In the genomic region with DNA sequence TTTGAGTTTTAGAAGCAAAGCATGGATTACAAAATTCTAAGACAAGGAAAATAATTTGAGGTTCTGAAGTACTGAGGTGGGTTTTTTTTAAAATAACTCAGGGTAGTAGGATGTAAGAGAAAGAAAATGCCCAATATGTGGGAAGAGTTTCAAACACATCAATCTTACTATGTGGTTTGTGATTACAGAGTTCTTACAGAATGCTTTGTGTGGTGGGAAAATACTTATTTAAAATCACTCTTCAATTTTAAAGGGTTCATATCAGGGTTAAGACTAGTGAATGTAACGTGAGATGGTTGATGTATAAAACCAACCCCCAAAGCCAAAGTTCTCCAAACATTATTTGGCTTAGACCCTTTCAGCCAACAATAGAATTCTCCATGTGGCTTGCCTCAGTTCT, we compare ENCODE assay signal across 16 cellular contexts.
DNase-seq lines count a peak whose midpoint lies in the region; ATAC-seq and TF ChIP-seq lines count a peak whose summit lies in the region.
"Had no signal": no experiment of that assay in that cellular context is flagged by ENCODE, and none has a peak within 500 bp of the region (broad histone marks: within the 10 kb centered on the region; RNA-seq: fewer than 3 reads in every experiment).

No MANE protein-coding gene starts in this region.

- no peaks in the 10 kb centered on the region for H4K20me1 ChIP-seq in BLaER1

- peak overlapping the region; percentile 73 for H3K27ac ChIP-seq in BLaER1

- H3K36me3 Mint-ChIP-seq in activated naive CD8-positive, alpha-beta T cell treated with anti-CD3 and anti-CD28 coated beads for 36 hours: peaks cover 36% of the 10 kb centered on the region

- no peaks in the 10 kb centered on the region for H3K27me3 Mint-ChIP-seq in activated naive CD8-positive, alpha-beta T cell treated with anti-CD3 and anti-CD28 coated beads for 36 hours
- H3K27me3 Mint-ChIP-seq: CD8-positive, alpha-beta memory T cell had no signal

- H3K4me1 ChIP-seq in BLaER1: peaks cover 58% of the 10 kb centered on the region

- peaks cover 32% of the 10 kb centered on the region for H3K4me1 Mint-ChIP-seq in activated naive CD8-positive, alpha-beta T cell treated with anti-CD3 and anti-CD28 coated beads for 36 hours

- H3K4me3 Mint-ChIP-seq in activated naive CD8-positive, alpha-beta T cell treated with anti-CD3 and anti-CD28 coated beads for 36 hours: no peak overlapping the region
- H3K4me3 Mint-ChIP-seq: B cell had no signal

- H3K9me3 ChIP-seq in BLaER1: peaks cover 37% of the 10 kb centered on the region

- peaks cover 10% of the 10 kb centered on the region for H3K9me3 Mint-ChIP-seq in activated naive CD8-positive, alpha-beta T cell treated with anti-CD3 and anti-CD28 coated beads for 36 hours

- H3K4me2 ChIP-seq in BLaER1: peak overlapping the region; percentile 22; the same call in 1 of the 2 replicates

- peak overlapping the region; percentile 68 for H3K27ac Mint-ChIP-seq in activated naive CD8-positive, alpha-beta T cell treated with anti-CD3 and anti-CD28 coated beads for 36 hours
- H3K27ac Mint-ChIP-seq: B cell had no signal

- no peaks in the 10 kb centered on the region for H3K27me3 ChIP-seq in BLaER1

- DNase-seq in EH (ENCODE audit: low read depth) (peak; percentile 4), iris pigment epithelial cell (ENCODE audit: low read depth) (peak; percentile 37), GM20000 (ENCODE audit: low spot score) (no peak)
- no peak for DNase-seq in activated naive CD8-positive, alpha-beta T cell treated with anti-CD3 and anti-CD28 coated beads for 36 hours
- no peak for DNase-seq in stimulated activated CD4-positive, alpha-beta T cell treated with anti-CD3 and anti-CD28 coated beads, Interleukin-4, amount 100 ng/mL, for 24 hours
- DNase-seq: ACHN; CD8-positive, alpha-beta memory T cell; H7; Karpas-422; NCI-H1105 treated with DMSO at 0.1 percent for 48 hours; NCI-H187; NCI-H526; NK-92 treated with Interleukin-12 subunit alpha and Interleukin-12 subunit beta, amount 100 ng/mL, for 24 hours had no signal

- no peak for TF ChIP-seq CTCF in GM20000 (IDR thresholded peaks at IDR 0.05; ENCODE audit: extremely low read depth, missing control alignments)

- no peak overlapping the region for H3K9ac ChIP-seq in BLaER1

- H3K4me3 ChIP-seq in BLaER1: no peak overlapping the region

- no peak for ATAC-seq in GM21723 (IDR thresholded peaks at IDR 0.05; ENCODE audit: unreplicated experiment)

- peaks cover 5% of the 10 kb centered on the region; the same call in 1 of the 2 replicates for H3K36me3 ChIP-seq in BLaER1

Comparison
In these comparisons a context has a peak if more than half of its experiments do, and no peak if none do; other contexts are left out.
1. DNase-seq: peak in EH (single experiment) and iris pigment epithelial cell (single experiment); none in activated naive CD8-positive, alpha-beta T cell treated with anti-CD3 and anti-CD28 coated beads for 36 hours (single experiment), GM20000 (single experiment) and stimulated activated CD4-positive, alpha-beta T cell treated with anti-CD3 and anti-CD28 coated beads, Interleukin-4, amount 100 ng/mL, for 24 hours (single experiment).